9 cellular contexts compared by ENCODE assay signal in genomic region chrX:39895228-39896110, GRCh38.
DNase-seq lines count a peak whose midpoint lies in the region; ATAC-seq, FAIRE-seq and TF ChIP-seq lines count a peak whose summit lies in the region.
"Had no signal": no experiment of that assay in that cellular context is flagged by ENCODE, and none has a peak within 500 bp of the region (broad histone marks: within the 10 kb centered on the region; RNA-seq: fewer than 3 reads in every experiment).

No MANE protein-coding gene starts in this region.

- in situ Hi-C loops in HepG2 (cut with HindIII; ENCODE audit: extremely low pct_ligation_motif_present, low pct_unique_long_range_greater_than_20kb) = loop anchor here (10.0 kb wide), 1 partner anchor 59 kb away; no protein-coding TSS in a partner anchor

- ATAC-seq in right lobe of liver = peak; percentile 29 to 68 (median 62)
- no peak for ATAC-seq in HepG2
- ATAC-seq in HG02588 (IDR thresholded peaks at IDR 0.05; ENCODE audit: unreplicated experiment) = no peak
- ATAC-seq in HG02970 (IDR thresholded peaks at IDR 0.05; ENCODE audit: low FRiP score, unreplicated experiment) = no peak

- CTCF ChIA-PET in HepG2 (lab: Yijun Ruan, JAX; ENCODE audit: low intra/inter-chr PET ratio, low total read pairs) = no interaction called here
- CTCF ChIA-PET in CD4-positive, alpha-beta memory T cell (lab: Charles Lee; ENCODE audit: partially characterized antibody) = no interaction called here

- peaks cover 0 to 2% (median 0%) of the 10 kb centered on the region in 8 donors for H3K9me3 Mint-ChIP-seq in CD4-positive, alpha-beta memory T cell

- H3K4me1 ChIP-seq in right lobe of liver = no peaks in the 10 kb centered on the region
- 0 out of 2 replicates have a peak, but pooled peaks cover 9% of the 10 kb centered on the region for H3K4me1 ChIP-seq in HepG2 (ENCODE audit: insufficient read depth, low read length)
- peaks cover 32% of the 10 kb centered on the region for H3K4me1 ChIP-seq in SJCRH30
- peaks cover 31% of the 10 kb centered on the region for H3K4me1 ChIP-seq in left ventricle myocardium inferior
- peaks cover 9% of the 10 kb centered on the region for H3K4me1 ChIP-seq in CD4-positive, alpha-beta memory T cell (ENCODE audit: insufficient read depth, low read length)

- H3K27ac ChIP-seq in right lobe of liver (no peak overlapping the region), HepG2 (ENCODE audit: extremely low read length, insufficient read depth, low read length) (no peak overlapping the region), SJCRH30 (peak overlapping the region; percentile 98), left ventricle myocardium inferior (replicated peaks) (peak overlapping the region; percentile 38)
- H3K27ac ChIP-seq in CD4-positive, alpha-beta memory T cell (ENCODE audit: low read depth, low read length) = no peak overlapping the region

- H3K27me3 Mint-ChIP-seq in CD4-positive, alpha-beta memory T cell = no peaks in the 10 kb centered on the region

- H3K9ac ChIP-seq in HepG2 (ENCODE audit: insufficient read depth, low read depth, low read length) = no peak overlapping the region

- intact Hi-C loops in right lobe of liver (cut with DNase I) = no loop called here
- intact Hi-C loops in HepG2 (cut with micrococcal nuclease; ENCODE audit: unreplicated experiment) = no loop called here
- intact Hi-C loops in left ventricle myocardium inferior (cut with micrococcal nuclease) = no loop called here
- intact Hi-C loops in CD4-positive, alpha-beta memory T cell (cut with micrococcal nuclease) = no loop called here

- H4K20me1 ChIP-seq in HepG2 (ENCODE audit: insufficient read depth, low read length) = no peaks in the 10 kb centered on the region

- peaks cover 6 to 14% (median 9%) of the 10 kb centered on the region in 4 donors for H3K4me1 Mint-ChIP-seq in CD4-positive, alpha-beta memory T cell

- H3K9me3 ChIP-seq in right lobe of liver (no peaks in the 10 kb centered on the region), HepG2 (ENCODE audit: low read length) (no peaks in the 10 kb centered on the region), SJCRH30 (replicated peaks) (no peaks in the 10 kb centered on the region), left ventricle myocardium inferior (replicated peaks) (no peaks in the 10 kb centered on the region)
- H3K9me3 ChIP-seq in CD4-positive, alpha-beta memory T cell (ENCODE audit: control insufficient read depth in 1 of 2, low read length in 2 of 2) = no peaks in the 10 kb centered on the region

- TF ChIP-seq CTCF in right lobe of liver (IDR thresholded peaks at IDR 0.05) (no peak), HepG2 (CRISPR knock-in tag; IDR thresholded peaks at IDR 0.05) (no peak), left ventricle myocardium inferior (IDR thresholded peaks at IDR 0.05; ENCODE audit: borderline replicate concordance) (no peak)

- no peaks in the 10 kb centered on the region for H3K36me3 ChIP-seq in right lobe of liver
- no peaks in the 10 kb centered on the region for H3K36me3 ChIP-seq in HepG2 (replicated peaks in 1 of 2; ENCODE audit: control insufficient read depth in 1 of 2, insufficient read depth in 2 of 2, low read length in 2 of 2)
- H3K36me3 ChIP-seq in SJCRH30 = no peaks in the 10 kb centered on the region
- no peaks in the 10 kb centered on the region for H3K36me3 ChIP-seq in left ventricle myocardium inferior
- no peaks in the 10 kb centered on the region for H3K36me3 ChIP-seq in CD4-positive, alpha-beta memory T cell (ENCODE audit: insufficient read depth, low read length)

- POLR2A ChIA-PET in HepG2 (lab: Yijun Ruan, JAX) = no interaction called here
- POLR2A ChIA-PET in CD4-positive, alpha-beta memory T cell (lab: Charles Lee; ENCODE audit: partially characterized antibody) = no interaction called here

- H3K27me3 ChIP-seq in right lobe of liver = no peaks in the 10 kb centered on the region
- H3K27me3 ChIP-seq in HepG2 (ENCODE audit: control insufficient read depth in 1 of 2, insufficient read depth in 2 of 2, low read length in 2 of 2) = peaks cover 1 to 4% of the 10 kb centered on the region in 2 experiments; a peak in 1 of 5 replicates
- H3K27me3 ChIP-seq in SJCRH30 = no peaks in the 10 kb centered on the region
- no peaks in the 10 kb centered on the region for H3K27me3 ChIP-seq in left ventricle myocardium inferior (ENCODE audit: low read depth)
- no peaks in the 10 kb centered on the region for H3K27me3 ChIP-seq in CD4-positive, alpha-beta memory T cell (ENCODE audit: insufficient read depth, low read length)

- DNase-seq in right lobe of liver (peak in 1 of 3 donors; percentile 36), HepG2 (ENCODE audit: low spot score) (no peak), SJCRH30 (peak in 1 of 2 experiments; percentile 23), left ventricle myocardium inferior (no peak), COLO829 (ENCODE audit: low spot score) (no peak)
- no peak for DNase-seq in CD4-positive, alpha-beta memory T cell

- no peak overlapping the region for H3K4me2 ChIP-seq in HepG2 (ENCODE audit: low read depth, low read length)

- TF ChIP-seq RAD21 in HepG2 (CRISPR knock-in tag; IDR thresholded peaks at IDR 0.05) = no peak

- TF ChIP-seq EP300 in HepG2 (IDR thresholded peaks at IDR 0.05; ENCODE audit: low read depth in 2 of 2, low read length in 2 of 2) = no peak
- no peak for TF ChIP-seq EP300 in HepG2 (CRISPR knock-in tag; IDR thresholded peaks at IDR 0.05; ENCODE audit: borderline replicate concordance)

- no peak overlapping the region for H2AFZ ChIP-seq in HepG2 (ENCODE audit: low read length)

- H3K4me3 ChIP-seq in right lobe of liver (no peak overlapping the region), HepG2 (replicated peaks in 1 of 3; ENCODE audit: insufficient read depth in 1 of 3, low read depth in 2 of 3, low read length in 3 of 3) (no peak overlapping the region), SJCRH30 (no peak overlapping the region), left ventricle myocardium inferior (no peak overlapping the region)
- no peak overlapping the region for H3K4me3 ChIP-seq in CD4-positive, alpha-beta memory T cell (ENCODE audit: low read length in 2 of 2)

- no peaks in the 10 kb centered on the region for H3K36me3 Mint-ChIP-seq in CD4-positive, alpha-beta memory T cell

- H3K4me3 Mint-ChIP-seq in CD4-positive, alpha-beta memory T cell = no peak overlapping the region

- WGBS in right lobe of liver (ENCODE audit: insufficient coverage, low coverage, low lambda C conversion rate, missing lambda C conversion rate) = 27% methylated on average over 4 of the region's 18 CpGs
- WGBS in HepG2 (ENCODE audit: low lambda C conversion rate) = 70% methylated on average over 5 of the region's 18 CpGs

- H3K27ac Mint-ChIP-seq in CD4-positive, alpha-beta memory T cell = no peak overlapping the region

- FAIRE-seq in HepG2 (lab: Jason Lieb, UNC) = no peak
- FAIRE-seq: islet of Langerhans had no signal

- H3K79me2 ChIP-seq in HepG2 (ENCODE audit: insufficient read depth, low read length) = no peaks in the 10 kb centered on the region

- TF ChIP-seq POLR2A in right lobe of liver (IDR thresholded peaks at IDR 0.05) = no peak
- no peak for TF ChIP-seq POLR2A in HepG2 (IDR thresholded peaks at IDR 0.05; ENCODE audit: insufficient read depth in 1 of 2, low read depth in 2 of 2, low read length in 2 of 2)

- BruUV-seq in HepG2 (replicated peaks; lab: Mats Ljungman, UMichigan) = no TSS peak

TF ChIP-seq in HepG2, 621 proteins besides CTCF, POLR2A, EP300 and RAD21:
- TF ChIP-seq CCAR2 (optimal IDR thresholded peaks at IDR 0.05; ENCODE audit: low read depth, low read length) = no peak
TF ChIP-seq in HepG2: peak in this region for 0.

Comparison
In these comparisons a context has a peak if more than half of its experiments do, and no peak if none do; other contexts are left out.
1. ATAC-seq: peak in right lobe of liver (4 of 4); none in HepG2 (single experiment), HG02588 (single experiment) and HG02970 (single experiment).
2. H3K27ac ChIP-seq: peak in SJCRH30 (single experiment) and left ventricle myocardium inferior (single experiment); none in right lobe of liver (0 of 3), HepG2 (single experiment) and CD4-positive, alpha-beta memory T cell (single experiment).